1 cellular context compared by ENCODE assay signal in genomic region chr5:134541736-134542376, GRCh38.
TF ChIP-seq lines count a peak whose summit lies in the region.

No MANE protein-coding gene starts in this region.

TF ChIP-seq in GM12878, 131 proteins besides CTCF, POLR2A, EP300 and RAD21 (continued from another document):
- TF ChIP-seq REST (IDR thresholded peaks at IDR 0.05; ENCODE audit: low read depth, low read length) (peak; percentile 99), NFXL1 (IDR thresholded peaks at IDR 0.05; ENCODE audit: borderline replicate concordance) (no peak), YBX1 (IDR thresholded peaks at IDR 0.05) (no peak), ATF2 (IDR thresholded peaks at IDR 0.05; ENCODE audit: low read length) (no peak), TCF3 (IDR thresholded peaks at IDR 0.05; ENCODE audit: borderline replicate concordance, insufficient read depth, low read depth, low read length) (0 out of 2 replicates have a peak, but pooled peaks have one; percentile 2), ZNF207 (IDR thresholded peaks at IDR 0.05; ENCODE audit: borderline replicate concordance) (no peak), STAT3 (IDR thresholded peaks at IDR 0.05; ENCODE audit: low read depth, low read length) (no peak), IRF4 (IDR thresholded peaks at IDR 0.05; ENCODE audit: low read depth, low read length) (no peak), SIN3A (IDR thresholded peaks at IDR 0.05; ENCODE audit: low read depth, low read length) (no peak; the same call in 1 of the 2 replicates), SMARCA5 (IDR thresholded peaks at IDR 0.05) (peak; percentile 22; the same call in 1 of the 2 replicates), NKRF (conservative IDR thresholded peaks at IDR 0.05) (0 out of 2 replicates have a peak, but pooled peaks have one; percentile 41), MAX (IDR thresholded peaks at IDR 0.05; ENCODE audit: low read depth, low read length) (no peak), BCLAF1 (IDR thresholded peaks at IDR 0.05) (no peak), ATF3 (IDR thresholded peaks at IDR 0.05; ENCODE audit: borderline replicate concordance, extremely low read depth, low read depth, low read length) (no peak), NR2F1 (conservative IDR thresholded peaks at IDR 0.05) (0 out of 2 replicates have a peak, but pooled peaks have one; percentile 24)
